In the genomic region with DNA sequence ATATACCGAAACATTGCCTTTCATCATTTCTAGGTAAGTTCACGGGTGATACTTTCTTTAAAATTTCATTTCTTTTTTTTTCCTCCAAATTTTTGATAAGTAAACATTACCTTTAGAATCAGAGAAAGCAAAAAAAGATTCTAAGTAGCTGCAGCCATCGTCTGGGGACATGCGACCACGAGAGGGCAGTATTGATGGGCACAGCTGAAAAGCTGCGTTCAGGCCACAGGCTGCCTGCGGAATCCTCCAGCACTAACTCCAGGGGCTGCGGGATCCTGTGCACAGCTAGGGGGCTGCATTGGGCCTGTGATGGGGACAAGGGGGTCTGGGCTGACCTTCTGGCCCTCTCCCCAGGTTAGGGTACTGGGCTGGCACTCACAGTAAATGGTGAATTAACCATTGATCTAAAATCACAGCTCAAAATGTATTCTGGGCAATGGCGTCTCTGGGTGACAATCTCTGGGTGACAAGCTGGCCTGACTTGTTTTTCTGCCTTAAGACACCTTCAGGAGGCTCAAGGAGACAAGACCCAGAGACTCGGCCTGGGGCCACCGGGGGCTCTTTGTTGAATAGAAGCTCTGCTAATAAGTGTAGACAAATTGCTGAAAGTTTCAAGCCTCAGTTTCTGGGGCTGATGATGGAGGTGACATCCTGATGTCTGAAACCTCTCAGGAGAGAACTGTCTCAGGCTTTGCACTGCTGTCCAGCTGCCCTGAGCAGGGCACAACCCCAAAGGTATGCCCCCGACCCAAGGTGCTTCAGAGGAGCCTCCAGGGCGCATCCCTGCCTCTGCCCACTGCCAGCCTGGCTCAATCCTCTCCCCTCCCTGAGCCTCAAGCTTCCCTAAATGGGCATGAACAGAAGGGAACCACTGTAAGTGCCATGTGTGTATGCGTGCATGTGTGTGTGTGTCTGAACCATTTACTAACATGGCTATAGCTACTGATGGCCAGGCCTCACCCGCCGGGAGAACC, we compare ENCODE assay signal across 1 cellular context.
TF ChIP-seq lines count a peak whose summit lies in the region.

No MANE protein-coding gene starts in this region.

TF ChIP-seq in HepG2, 621 proteins besides CTCF, POLR2A, EP300 and RAD21 (continued from another document):
- no peak for TF ChIP-seq KDM4B (CRISPR knock-in tag; IDR thresholded peaks at IDR 0.05)
- TF ChIP-seq SNAPC2 (CRISPR knock-in tag; IDR thresholded peaks at IDR 0.05), result no peak
- no peak for TF ChIP-seq KDM2A (CRISPR knock-in tag; IDR thresholded peaks at IDR 0.05; ENCODE audit: borderline replicate concordance, low read depth)
- TF ChIP-seq BHLHE40 (IDR thresholded peaks at IDR 0.05; ENCODE audit: low read length), result no peak
- no peak for TF ChIP-seq MAZ (IDR thresholded peaks at IDR 0.05; ENCODE audit: borderline replicate concordance, low read depth, low read length)
- no peak for TF ChIP-seq MAZ (CRISPR knock-in tag; IDR thresholded peaks at IDR 0.05; ENCODE audit: low read depth)
- TF ChIP-seq RCOR2 (CRISPR knock-in tag; IDR thresholded peaks at IDR 0.05), result no peak
- TF ChIP-seq ZNF547 (CRISPR knock-in tag; IDR thresholded peaks at IDR 0.05), result no peak
- TF ChIP-seq, protein P1, sequence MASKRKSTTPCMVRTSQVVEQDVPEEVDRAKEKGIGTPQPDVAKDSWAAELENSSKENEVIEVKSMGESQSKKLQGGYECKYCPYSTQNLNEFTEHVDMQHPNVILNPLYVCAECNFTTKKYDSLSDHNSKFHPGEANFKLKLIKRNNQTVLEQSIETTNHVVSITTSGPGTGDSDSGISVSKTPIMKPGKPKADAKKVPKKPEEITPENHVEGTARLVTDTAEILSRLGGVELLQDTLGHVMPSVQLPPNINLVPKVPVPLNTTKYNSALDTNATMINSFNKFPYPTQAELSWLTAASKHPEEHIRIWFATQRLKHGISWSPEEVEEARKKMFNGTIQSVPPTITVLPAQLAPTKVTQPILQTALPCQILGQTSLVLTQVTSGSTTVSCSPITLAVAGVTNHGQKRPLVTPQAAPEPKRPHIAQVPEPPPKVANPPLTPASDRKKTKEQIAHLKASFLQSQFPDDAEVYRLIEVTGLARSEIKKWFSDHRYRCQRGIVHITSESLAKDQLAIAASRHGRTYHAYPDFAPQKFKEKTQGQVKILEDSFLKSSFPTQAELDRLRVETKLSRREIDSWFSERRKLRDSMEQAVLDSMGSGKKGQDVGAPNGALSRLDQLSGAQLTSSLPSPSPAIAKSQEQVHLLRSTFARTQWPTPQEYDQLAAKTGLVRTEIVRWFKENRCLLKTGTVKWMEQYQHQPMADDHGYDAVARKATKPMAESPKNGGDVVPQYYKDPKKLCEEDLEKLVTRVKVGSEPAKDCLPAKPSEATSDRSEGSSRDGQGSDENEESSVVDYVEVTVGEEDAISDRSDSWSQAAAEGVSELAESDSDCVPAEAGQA (IDR thresholded peaks at IDR 0.05; ENCODE audit: low read depth), result no peak
- TF ChIP-seq, protein P1 (CRISPR knock-in tag; IDR thresholded peaks at IDR 0.05; ENCODE audit: borderline replicate concordance), result no peak
- peak; percentile 20 for TF ChIP-seq AGO2 (optimal IDR thresholded peaks at IDR 0.05; ENCODE audit: low read depth, low read length)
- TF ChIP-seq ZNF350 (CRISPR knock-in tag; IDR thresholded peaks at IDR 0.05; ENCODE audit: borderline replicate concordance, low read depth), result no peak
- TF ChIP-seq, protein P2, sequence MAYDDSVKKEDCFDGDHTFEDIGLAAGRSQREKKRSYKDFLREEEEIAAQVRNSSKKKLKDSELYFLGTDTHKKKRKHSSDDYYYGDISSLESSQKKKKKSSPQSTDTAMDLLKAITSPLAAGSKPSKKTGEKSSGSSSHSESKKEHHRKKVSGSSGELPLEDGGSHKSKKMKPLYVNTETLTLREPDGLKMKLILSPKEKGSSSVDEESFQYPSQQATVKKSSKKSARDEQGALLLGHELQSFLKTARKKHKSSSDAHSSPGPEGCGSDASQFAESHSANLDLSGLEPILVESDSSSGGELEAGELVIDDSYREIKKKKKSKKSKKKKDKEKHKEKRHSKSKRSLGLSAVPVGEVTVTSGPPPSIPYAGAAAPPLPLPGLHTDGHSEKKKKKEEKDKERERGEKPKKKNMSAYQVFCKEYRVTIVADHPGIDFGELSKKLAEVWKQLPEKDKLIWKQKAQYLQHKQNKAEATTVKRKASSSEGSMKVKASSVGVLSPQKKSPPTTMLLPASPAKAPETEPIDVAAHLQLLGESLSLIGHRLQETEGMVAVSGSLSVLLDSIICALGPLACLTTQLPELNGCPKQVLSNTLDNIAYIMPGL (CRISPR knock-in tag; IDR thresholded peaks at IDR 0.05; ENCODE audit: borderline replicate concordance in 1 of 2, low read depth in 1 of 2), result peak in 1 of 2 experiments; percentile 47; a peak in 1 of 4 replicates
- no peak for TF ChIP-seq MYNN (CRISPR knock-in tag; IDR thresholded peaks at IDR 0.05; ENCODE audit: low read depth)
- TF ChIP-seq, protein P3, sequence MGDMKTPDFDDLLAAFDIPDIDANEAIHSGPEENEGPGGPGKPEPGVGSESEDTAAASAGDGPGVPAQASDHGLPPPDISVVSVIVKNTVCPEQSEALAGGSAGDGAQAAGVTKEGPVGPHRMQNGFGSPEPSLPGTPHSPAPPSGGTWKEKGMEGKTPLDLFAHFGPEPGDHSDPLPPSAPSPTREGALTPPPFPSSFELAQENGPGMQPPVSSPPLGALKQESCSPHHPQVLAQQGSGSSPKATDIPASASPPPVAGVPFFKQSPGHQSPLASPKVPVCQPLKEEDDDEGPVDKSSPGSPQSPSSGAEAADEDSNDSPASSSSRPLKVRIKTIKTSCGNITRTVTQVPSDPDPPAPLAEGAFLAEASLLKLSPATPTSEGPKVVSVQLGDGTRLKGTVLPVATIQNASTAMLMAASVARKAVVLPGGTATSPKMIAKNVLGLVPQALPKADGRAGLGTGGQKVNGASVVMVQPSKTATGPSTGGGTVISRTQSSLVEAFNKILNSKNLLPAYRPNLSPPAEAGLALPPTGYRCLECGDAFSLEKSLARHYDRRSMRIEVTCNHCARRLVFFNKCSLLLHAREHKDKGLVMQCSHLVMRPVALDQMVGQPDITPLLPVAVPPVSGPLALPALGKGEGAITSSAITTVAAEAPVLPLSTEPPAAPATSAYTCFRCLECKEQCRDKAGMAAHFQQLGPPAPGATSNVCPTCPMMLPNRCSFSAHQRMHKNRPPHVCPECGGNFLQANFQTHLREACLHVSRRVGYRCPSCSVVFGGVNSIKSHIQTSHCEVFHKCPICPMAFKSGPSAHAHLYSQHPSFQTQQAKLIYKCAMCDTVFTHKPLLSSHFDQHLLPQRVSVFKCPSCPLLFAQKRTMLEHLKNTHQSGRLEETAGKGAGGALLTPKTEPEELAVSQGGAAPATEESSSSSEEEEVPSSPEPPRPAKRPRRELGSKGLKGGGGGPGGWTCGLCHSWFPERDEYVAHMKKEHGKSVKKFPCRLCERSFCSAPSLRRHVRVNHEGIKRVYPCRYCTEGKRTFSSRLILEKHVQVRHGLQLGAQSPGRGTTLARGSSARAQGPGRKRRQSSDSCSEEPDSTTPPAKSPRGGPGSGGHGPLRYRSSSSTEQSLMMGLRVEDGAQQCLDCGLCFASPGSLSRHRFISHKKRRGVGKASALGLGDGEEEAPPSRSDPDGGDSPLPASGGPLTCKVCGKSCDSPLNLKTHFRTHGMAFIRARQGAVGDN (CRISPR knock-in tag; IDR thresholded peaks at IDR 0.05), result peak; percentile 34; the same call in 1 of the 2 replicates
- TF ChIP-seq, protein P4, sequence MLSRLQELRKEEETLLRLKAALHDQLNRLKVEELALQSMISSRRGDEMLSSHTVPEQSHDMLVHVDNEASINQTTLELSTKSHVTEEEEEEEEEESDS (CRISPR knock-in tag; IDR thresholded peaks at IDR 0.05; ENCODE audit: borderline replicate concordance), result no peak
- no peak for TF ChIP-seq GPN1 (CRISPR knock-in tag; IDR thresholded peaks at IDR 0.05; ENCODE audit: borderline replicate concordance)
- TF ChIP-seq MAFF (IDR thresholded peaks at IDR 0.05; ENCODE audit: low read depth, low read length), result 0 out of 2 replicates have a peak, but pooled peaks have one; percentile 2
- TF ChIP-seq ZNF564 (CRISPR knock-in tag; IDR thresholded peaks at IDR 0.05), result no peak
